In genomic region chr3:105907790-105908189, GRCh38 we compare ENCODE assay signal across 7 cellular contexts.
A peak's percentile ranks its signal among the peaks of the same experiment; 100 is the strongest.
DNase-seq lines count a peak whose midpoint lies in the region; ATAC-seq and TF ChIP-seq lines count a peak whose summit lies in the region.

No MANE protein-coding gene starts in this region.

- H3K36me3 ChIP-seq in subcutaneous abdominal adipose tissue (ENCODE audit: control insufficient read depth in 5 of 5, insufficient read depth in 5 of 5, low read length in 5 of 5), result no peaks in the 10 kb centered on the region

- TF ChIP-seq POLR2A in NB4 (IDR thresholded peaks at IDR 0.05; ENCODE audit: extremely low read depth, insufficient read length), result no peak

- DNase-seq in NB4 (ENCODE audit: low read depth) (peak; percentile 46), fibroblast of pulmonary artery (ENCODE audit: low read depth) (peak; percentile 47)
- no peak for DNase-seq in activated effector memory CD4-positive, alpha-beta T cell treated with Interleukin-2 at 50 U/mL for 16 hours
- DNase-seq in activated CD4-positive, alpha-beta T cell treated with anti-CD3 and anti-CD28 coated beads for 1 hour, result no peak

- H3K9me3 ChIP-seq in subcutaneous abdominal adipose tissue (ENCODE audit: control insufficient read depth in 5 of 5, low read length in 5 of 5), result no peaks in the 10 kb centered on the region

- H3K4me3 ChIP-seq in NB4 (ENCODE audit: low read depth, low read length), result no peak overlapping the region
- H3K4me3 ChIP-seq in fibroblast of pulmonary artery (replicated peaks; ENCODE audit: low read depth, low read length), result no peak overlapping the region
- no peak overlapping the region for H3K4me3 ChIP-seq in subcutaneous abdominal adipose tissue (ENCODE audit: low read depth in 1 of 5, low read length in 5 of 5)

- ATAC-seq in GM21619 (IDR thresholded peaks at IDR 0.05; ENCODE audit: unreplicated experiment) (peak; percentile 48), GM21447 (IDR thresholded peaks at IDR 0.05; ENCODE audit: unreplicated experiment) (no peak)

- H3K9ac ChIP-seq in subcutaneous abdominal adipose tissue (ENCODE audit: low read length in 5 of 5), result peak overlapping the region in 2 of 5 donors; percentile 37 to 68

- H3K27ac ChIP-seq in subcutaneous abdominal adipose tissue (ENCODE audit: low read depth, low read length), result peak overlapping the region; percentile 81

- no peak for TF ChIP-seq CTCF in NB4 (IDR thresholded peaks at IDR 0.05; ENCODE audit: low read depth, low read length)
- TF ChIP-seq CTCF in fibroblast of pulmonary artery (IDR thresholded peaks at IDR 0.05; ENCODE audit: low read length, missing control alignments), result no peak

- H3K4me1 ChIP-seq in subcutaneous abdominal adipose tissue (ENCODE audit: control insufficient read depth in 5 of 5, insufficient read depth in 5 of 5, low read length in 5 of 5), result peaks cover 7 to 25% (median 18%) of the 10 kb centered on the region in 5 donors

- no peaks in the 10 kb centered on the region for H3K27me3 ChIP-seq in subcutaneous abdominal adipose tissue (ENCODE audit: control insufficient read depth in 5 of 5, insufficient read depth in 4 of 5, low read length in 5 of 5)

Comparison
In these comparisons a context has a peak if more than half of its experiments do, and no peak if none do; other contexts are left out.
1. DNase-seq: peak in NB4 (single experiment) and fibroblast of pulmonary artery (single experiment); none in activated effector memory CD4-positive, alpha-beta T cell treated with Interleukin-2 at 50 U/mL for 16 hours (single experiment) and activated CD4-positive, alpha-beta T cell treated with anti-CD3 and anti-CD28 coated beads for 1 hour (single experiment).